Comparison of ENCODE assay signal across 8 cellular contexts in genomic region chr1:236524142-236524891, GRCh38. TPM values are rescaled to one million over a fixed set of nuclear protein-coding genes. Genes with fewer than 3 reads are reported as not detected.
DNase-seq lines count a peak whose midpoint lies in the region; ATAC-seq and TF ChIP-seq lines count a peak whose summit lies in the region.

No MANE protein-coding gene starts in this region.

- peaks cover 20 to 38% (median 33%) of the 10 kb centered on the region in 11 experiments for H3K36me3 ChIP-seq in BLaER1 treated with 17β-estradiol and CSF1 and Interleukin-3, amounts not matched to agents 10 nM and 100 nM
- H3K36me3 ChIP-seq in effector memory CD4-positive, alpha-beta T cell (ENCODE audit: control insufficient read depth, insufficient read depth, low read length): peaks cover 20% of the 10 kb centered on the region
- peaks cover 2 to 11% of the 10 kb centered on the region in 2 donors for H3K36me3 ChIP-seq in lung (ENCODE audit: control insufficient read depth in 2 of 2, insufficient read depth in 2 of 2, low read length in 2 of 2)

- 0% methylated on average over 31 to 32 of the region's 32 CpGs for WGBS in lung, 2 donors

- POLR2A ChIA-PET in activated CD4-positive, alpha-beta memory T cell treated with anti-CD3 and anti-CD28 coated beads, Interleukin-2, amount 10 ng/mL, durations not matched to agents 7 days and 5 days (lab: Charles Lee): interaction anchor here (0.5 to 2.6 kb wide), 20 partner anchors 8 to 272 kb away, joined by 3 to 18 read pairs (median 4); partner anchors contain the start of gene HEATR1

- peaks cover 0 to 38% (median 0%) of the 10 kb centered on the region in 11 experiments; a peak in 5 of 22 replicates for H4K20me1 ChIP-seq in BLaER1 treated with 17β-estradiol and CSF1 and Interleukin-3, amounts not matched to agents 10 nM and 100 nM

- H3K9me3 ChIP-seq in BLaER1 treated with 17β-estradiol and CSF1 and Interleukin-3, amounts not matched to agents 10 nM and 100 nM (replicated peaks in 1 of 11): no peaks in the 10 kb centered on the region
- no peaks in the 10 kb centered on the region for H3K9me3 ChIP-seq in effector memory CD4-positive, alpha-beta T cell (ENCODE audit: control insufficient read depth, low read length)
- no peaks in the 10 kb centered on the region for H3K9me3 ChIP-seq in lung (ENCODE audit: control insufficient read depth in 2 of 2, insufficient read depth in 1 of 2, low read length in 1 of 2)

- peak overlapping the region; percentile 79 to 100 (median 92) for H3K4me3 ChIP-seq in BLaER1 treated with 17β-estradiol and CSF1 and Interleukin-3, amounts not matched to agents 10 nM and 100 nM
- H3K4me3 ChIP-seq in effector memory CD4-positive, alpha-beta T cell (ENCODE audit: insufficient read depth, low read depth, low read length, poor library complexity, severe bottlenecking): peak overlapping the region; percentile 100
- H3K4me3 ChIP-seq in lung: peak overlapping the region; percentile 79

- peak overlapping the region; percentile 88 to 100 (median 93) for H3K9ac ChIP-seq in BLaER1 treated with 17β-estradiol and CSF1 and Interleukin-3, amounts not matched to agents 10 nM and 100 nM

- peak; percentile 73 for DNase-seq in GM19238 (ENCODE audit: insufficient read length, low spot score)
- peak; percentile 45 for DNase-seq in NCI-H526 treated with DMSO at 0.1 percent for 48 hours (lab: John Stamatoyannopoulos, UW)
- DNase-seq in activated CD4-positive, alpha-beta memory T cell treated with anti-CD3 and anti-CD28 coated beads, Interleukin-2, amount 10 ng/mL, durations not matched to agents 7 days and 5 days: peak; percentile 69
- DNase-seq in effector memory CD4-positive, alpha-beta T cell: peak; percentile 52 to 60 (median 56)
- peak; percentile 60 for DNase-seq in lung (ENCODE audit: low spot score)
- peak; percentile 27 for DNase-seq in stimulated activated CD8-positive, alpha-beta memory T cell treated with anti-CD3 and anti-CD28 coated beads, Interleukin-12 subunit alpha, Interleukin-12 subunit beta, amount 100 ng/mL, for 4 hours (ENCODE audit: low read depth)

- CTCF ChIA-PET in activated CD4-positive, alpha-beta memory T cell treated with anti-CD3 and anti-CD28 coated beads, Interleukin-2, amount 10 ng/mL, durations not matched to agents 7 days and 5 days (lab: Charles Lee): interaction anchor here (0.9 to 1.1 kb wide), 2 partner anchors 10 kb away, joined by 4 read pairs; no protein-coding TSS in a partner anchor

- peak overlapping the region; percentile 82 to 98 (median 93) for H3K4me2 ChIP-seq in BLaER1 treated with 17β-estradiol and CSF1 and Interleukin-3, amounts not matched to agents 10 nM and 100 nM

- H3K27me3 ChIP-seq in BLaER1 treated with 17β-estradiol and CSF1 and Interleukin-3, amounts not matched to agents 10 nM and 100 nM: no peaks in the 10 kb centered on the region
- H3K27me3 ChIP-seq in effector memory CD4-positive, alpha-beta T cell (replicated peaks; ENCODE audit: control insufficient read depth, insufficient read depth, low read length, poor library complexity, severe bottlenecking): no peaks in the 10 kb centered on the region
- no peaks in the 10 kb centered on the region for H3K27me3 ChIP-seq in lung (ENCODE audit: control insufficient read depth, insufficient read depth)

- no peak for TF ChIP-seq CTCF in lung (IDR thresholded peaks at IDR 0.05; ENCODE audit: control extremely low read depth, extremely low read depth)

- H3K27me3 Mint-ChIP-seq in activated CD4-positive, alpha-beta memory T cell treated with anti-CD3 and anti-CD28 coated beads, Interleukin-2, amount 10 ng/mL, durations not matched to agents 7 days and 5 days: peaks cover 2% of the 10 kb centered on the region

- ATAC-seq in HG03432 (IDR thresholded peaks at IDR 0.05; ENCODE audit: unreplicated experiment): peak; percentile 91
- ATAC-seq in lung (ENCODE audit: insufficient read depth, low FRiP score): peak; percentile 76

- peaks cover 42% of the 10 kb centered on the region for H3K36me3 Mint-ChIP-seq in activated CD4-positive, alpha-beta memory T cell treated with anti-CD3 and anti-CD28 coated beads, Interleukin-2, amount 10 ng/mL, durations not matched to agents 7 days and 5 days (ENCODE audit: low read depth)

- no peaks in the 10 kb centered on the region for H3K9me3 Mint-ChIP-seq in activated CD4-positive, alpha-beta memory T cell treated with anti-CD3 and anti-CD28 coated beads, Interleukin-2, amount 10 ng/mL, durations not matched to agents 7 days and 5 days

- H3K27ac Mint-ChIP-seq in activated CD4-positive, alpha-beta memory T cell treated with anti-CD3 and anti-CD28 coated beads, Interleukin-2, amount 10 ng/mL, durations not matched to agents 7 days and 5 days: peak overlapping the region; percentile 98

- peak overlapping the region; percentile 92 to 99 (median 95) for H3K27ac ChIP-seq in BLaER1 treated with 17β-estradiol and CSF1 and Interleukin-3, amounts not matched to agents 10 nM and 100 nM
- peak overlapping the region; percentile 95 for H3K27ac ChIP-seq in effector memory CD4-positive, alpha-beta T cell (ENCODE audit: insufficient read depth, low read length, poor library complexity, severe bottlenecking)
- H3K27ac ChIP-seq in lung (ENCODE audit: low read depth in 1 of 2, low read length in 1 of 2): peak overlapping the region; percentile 96 to 98

- peaks cover 19 to 39% (median 30%) of the 10 kb centered on the region in 10 experiments for H3K4me1 ChIP-seq in BLaER1 treated with 17β-estradiol and CSF1 and Interleukin-3, amounts not matched to agents 10 nM and 100 nM
- peaks cover 5% of the 10 kb centered on the region for H3K4me1 ChIP-seq in effector memory CD4-positive, alpha-beta T cell (ENCODE audit: control insufficient read depth, insufficient read depth, low read length, poor library complexity, severe bottlenecking)
- peaks cover 0 to 3% of the 10 kb centered on the region in 2 donors for H3K4me1 ChIP-seq in lung (ENCODE audit: control insufficient read depth in 2 of 2, insufficient read depth in 2 of 2, low read length in 2 of 2)

- peak overlapping the region; percentile 88 for H3K4me3 Mint-ChIP-seq in activated CD4-positive, alpha-beta memory T cell treated with anti-CD3 and anti-CD28 coated beads, Interleukin-2, amount 10 ng/mL, durations not matched to agents 7 days and 5 days

- H3K4me1 Mint-ChIP-seq in activated CD4-positive, alpha-beta memory T cell treated with anti-CD3 and anti-CD28 coated beads, Interleukin-2, amount 10 ng/mL, durations not matched to agents 7 days and 5 days: peaks cover 47% of the 10 kb centered on the region

RNA-seq across cellular contexts. Expression of gene LGALS8, which starts 0.5 kb away (rescaled TPM):
- 100 to 1,000 TPM; 145 to 146 TPM for total RNA-seq in activated CD4-positive, alpha-beta memory T cell treated with anti-CD3 and anti-CD28 coated beads, Interleukin-2, amount 10 ng/mL, durations not matched to agents 7 days and 5 days
- total RNA-seq in lung: 100 to 1,000 TPM in 1 of 2 donors, 10 to 100 TPM in 1; 62.0 to 160 TPM
- polyA plus RNA-seq in lung: 10 to 100 TPM; 29.9 to 44.2 TPM

Comparison
In these comparisons a context has a peak if more than half of its experiments do, and no peak if none do; other contexts are left out.
1. Peak in every context shown above with its lines: DNase-seq, ATAC-seq, H3K4me3 ChIP-seq and H3K27ac ChIP-seq.